ENCODE assay signal across 13 cellular contexts in the genomic region with DNA sequence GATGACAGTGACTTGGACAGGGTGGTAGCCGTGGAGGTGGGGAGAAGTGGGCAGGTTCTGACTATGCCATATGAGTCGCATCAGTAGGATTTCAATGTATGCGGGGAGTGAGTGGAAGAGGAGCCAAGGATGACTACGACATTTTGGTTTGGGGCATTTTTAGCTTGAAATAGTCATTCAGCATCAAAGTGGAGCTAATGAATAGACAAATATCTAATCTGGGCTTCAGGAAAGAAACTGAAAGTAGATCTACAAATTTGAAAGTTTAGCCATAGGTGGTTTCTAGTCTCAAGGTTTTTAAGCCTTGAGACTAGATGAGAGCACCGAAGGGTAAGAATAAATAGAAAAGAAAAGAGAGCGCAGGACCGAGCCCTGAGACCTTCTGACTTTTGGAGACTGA. TPM values are rescaled to one million over a fixed set of nuclear protein-coding genes. Genes with fewer than 3 reads are reported as not detected.
DNase-seq lines count a peak whose midpoint lies in the region; ATAC-seq and TF ChIP-seq lines count a peak whose summit lies in the region.
"Had no signal": no experiment of that assay in that cellular context is flagged by ENCODE, and none has a peak within 500 bp of the region (broad histone marks: within the 10 kb centered on the region; RNA-seq: fewer than 3 reads in every experiment).

No MANE protein-coding gene starts in this region.

- H3K27ac ChIP-seq in GM23248 (peak overlapping the region; percentile 86), foreskin keratinocyte (no peak overlapping the region)
- H3K27ac ChIP-seq: HL-60 had no signal

- in situ Hi-C loops in GM23248 (cut with MboI), result loop anchor here (10.0 kb wide), 1 partner anchor 125 kb away; no protein-coding TSS in a partner anchor

- H3K79me2 ChIP-seq in GM23248 (ENCODE audit: insufficient read depth), result no peaks in the 10 kb centered on the region

- H3K27me3 ChIP-seq in GM23248 (replicated peaks; ENCODE audit: insufficient read depth) (no peaks in the 10 kb centered on the region), foreskin keratinocyte (no peaks in the 10 kb centered on the region), BE2C (no peaks in the 10 kb centered on the region; the same call in 1 of the 2 replicates)

- no peaks in the 10 kb centered on the region for H4K20me1 ChIP-seq in GM23248 (ENCODE audit: insufficient read depth)

- H3K36me3 ChIP-seq in GM23248 (ENCODE audit: low read depth) (peaks cover 68% of the 10 kb centered on the region), BE2C (no peaks in the 10 kb centered on the region)

- no peak overlapping the region for H2AFZ ChIP-seq in GM23248

- DNase-seq in GM23248, result peak; percentile 86
- peak in 1 of 2 donors; percentile 55 for DNase-seq in foreskin keratinocyte
- DNase-seq in T-helper 2 cell, result no peak
- no peak for DNase-seq in kidney glomerular epithelial cell (lab: John Stamatoyannopoulos, UW)
- DNase-seq in BE2C, result no peak
- DNase-seq: activated naive CD4-positive, alpha-beta T cell treated with Interleukin-2 at 50 U/mL for 16 hours; DND-41; NCI-H446 had no signal

- ATAC-seq in GM18861 (IDR thresholded peaks at IDR 0.05; ENCODE audit: unreplicated experiment) (peak; percentile 90), HG03469 (IDR thresholded peaks at IDR 0.05; ENCODE audit: unreplicated experiment) (peak; percentile 70), foreskin keratinocyte (peak; percentile 83), GM18519 (IDR thresholded peaks at IDR 0.05; ENCODE audit: low FRiP score, unreplicated experiment) (no peak)
- ATAC-seq: left lobe of liver had no signal

- H3K9me3 ChIP-seq in GM23248 (ENCODE audit: low read depth) (no peaks in the 10 kb centered on the region), BE2C (no peaks in the 10 kb centered on the region)

- 61 to 63% methylated on average over 7 of the region's 7 CpGs for WGBS in GM23248 (ENCODE audit: low coverage in 1 of 2, low lambda C conversion rate in 2 of 2, missing lambda C conversion rate in 2 of 2), 2 experiments

- H3K4me1 ChIP-seq in GM23248 (ENCODE audit: insufficient read depth), result peaks cover 37% of the 10 kb centered on the region
- no peaks in the 10 kb centered on the region for H3K4me1 ChIP-seq in foreskin keratinocyte
- H3K4me1 ChIP-seq in BE2C, result no peaks in the 10 kb centered on the region

- H3F3A ChIP-seq in GM23248 (ENCODE audit: insufficient read depth), result peaks cover 95% of the 10 kb centered on the region

- no peaks in the 10 kb centered on the region for H3K9me2 ChIP-seq in GM23248 (ENCODE audit: insufficient read depth)

- TF ChIP-seq CTCF in foreskin keratinocyte (conservative IDR thresholded peaks at IDR 0.05) (no peak), BE2C (IDR thresholded peaks at IDR 0.05; ENCODE audit: low read depth, low read length) (no peak)

- H3K4me2 ChIP-seq in GM23248 (ENCODE audit: unreplicated experiment), result peak overlapping the region; percentile 47

- H3K9ac ChIP-seq in GM23248, result peak overlapping the region; percentile 47

- H3K4me3 ChIP-seq in GM23248 (0 out of 2 replicates have a peak overlapping the region, but pooled peaks have one; percentile 9), BE2C (ENCODE audit: low read depth, low read length) (no peak overlapping the region)

RNA-seq across cellular contexts. Expression of a gene that starts 58.3 kb away (rescaled TPM):
- total RNA-seq in GM23248 (2014; rRNA removed; shearing (Covaris generic)), result 86.2 and 93.2 TPM in 2 replicates
- polyA plus RNA-seq in GM23248 (2016; fragmentation: Nextera tagmentation; extraction: Ambion mirVana) (48.8 and 50.5 TPM in 2 replicates), foreskin keratinocyte (20.2 and 24.6 TPM in 2 replicates)
- total RNA-seq in foreskin keratinocyte, result 36.5 and 43.1 TPM in 2 replicates
- polyA plus RNA-seq in BE2C (2012; ENCODE audit: insufficient read depth, insufficient read length, low read depth), result 18.7 TPM
